In genomic region chr12:46475972-46476645, GRCh38 we compare ENCODE assay signal across 29 cellular contexts.
"Had no signal": no experiment of that assay in that cellular context is flagged by ENCODE, and none has a peak within 500 bp of the region (broad histone marks: within the 10 kb centered on the region; RNA-seq: fewer than 3 reads in every experiment).

No MANE protein-coding gene starts in this region.

- H3K4me3 Mint-ChIP-seq: activated CD4-positive, alpha-beta T cell treated with anti-CD3 and anti-CD28 coated beads for 36 hours; activated naive CD4-positive, alpha-beta T cell treated with anti-CD3 and anti-CD28 coated beads for 36 hours; dendritic cell treated with granulocyte-macrophage colony-stimulating factor and Interleukin-4, amounts not matched to agents 40 ng/mL and 50 ng/mL, for 4 days; endodermal cell; natural killer cell; neural progenitor cell; T-cell had no signal

- H2AFZ ChIP-seq: neural progenitor cell, parathyroid adenoma had no signal

- H3K4me1 Mint-ChIP-seq: neural progenitor cell had no signal

- H3K4me2 ChIP-seq: neural progenitor cell had no signal

- H3K27ac ChIP-seq: brain microvascular endothelial cell, esophagus muscularis mucosa, foreskin keratinocyte, neural progenitor cell, parathyroid adenoma, right atrium auricular region, spleen, testis, transverse colon had no signal

- FAIRE-seq: astrocyte, kidney, urothelium cell line had no signal

- H3K9me3 Mint-ChIP-seq: activated naive CD4-positive, alpha-beta T cell treated with anti-CD3 and anti-CD28 coated beads for 36 hours; dendritic cell treated with granulocyte-macrophage colony-stimulating factor and Interleukin-4, amounts not matched to agents 40 ng/mL and 50 ng/mL, for 4 days; endodermal cell; immature natural killer cell; natural killer cell; neural progenitor cell; T-cell had no signal

- H3K9me3 ChIP-seq: esophagus muscularis mucosa, heart left ventricle, right atrium auricular region, spleen, testis, transverse colon had no signal

- H3K36me3 ChIP-seq: brain microvascular endothelial cell, esophagus muscularis mucosa, heart left ventricle, neural progenitor cell, right atrium auricular region, spleen, transverse colon had no signal

- H3K9ac ChIP-seq: neural progenitor cell, parathyroid adenoma had no signal

- H3K4me3 ChIP-seq: esophagus muscularis mucosa, heart left ventricle, neural progenitor cell, right atrium auricular region, spleen, testis, transverse colon had no signal

- H3K4me1 ChIP-seq: neural progenitor cell had no signal

- ATAC-seq: activated CD4-positive, alpha-beta T cell treated with anti-CD3 and anti-CD28 coated beads for 36 hours; foreskin keratinocyte; heart left ventricle; left colon; natural killer cell; stimulated activated naive CD8-positive, alpha-beta T cell treated with anti-CD3 and anti-CD28 coated beads, Interleukin-15, Interleukin-2, amounts not matched to agents 100 U/mL and 50 U/mL, for 24 hours; T-cell had no signal

- H3K27me3 ChIP-seq: brain microvascular endothelial cell, esophagus muscularis mucosa, foreskin keratinocyte, heart left ventricle, neural progenitor cell, right atrium auricular region, spleen, testis, transverse colon had no signal

- H3K27me3 Mint-ChIP-seq: activated CD4-positive, alpha-beta T cell treated with anti-CD3 and anti-CD28 coated beads for 36 hours; dendritic cell treated with granulocyte-macrophage colony-stimulating factor and Interleukin-4, amounts not matched to agents 40 ng/mL and 50 ng/mL, for 4 days; T-cell had no signal

- DNase-seq: activated CD4-positive, alpha-beta T cell treated with anti-CD3 and anti-CD28 coated beads for 36 hours; activated CD4-positive, alpha-beta T cell treated with anti-CD3 and anti-CD28 coated beads, Interleukin-2, amount 50 U/mL, for 4 hours; activated CD4-positive, CD25-positive, alpha-beta regulatory T cell; activated CD8-positive, alpha-beta memory T cell treated with anti-CD3 and anti-CD28 coated beads for 24 hours; activated effector memory CD4-positive, alpha-beta T cell treated with anti-CD3 and anti-CD28 coated beads, Interleukin-2, amount 50 U/mL, for 16 hours; activated naive CD4-positive, alpha-beta T cell treated with anti-CD3 and anti-CD28 coated beads for 36 hours; amniotic stem cell; brain microvascular endothelial cell; endodermal cell; foreskin keratinocyte; heart left ventricle; hypothalamus; immature natural killer cell; kidney; left colon; natural killer cell; occipital lobe; spleen; stimulated activated naive CD8-positive, alpha-beta T cell treated with anti-CD3 and anti-CD28 coated beads, Interleukin-15, Interleukin-2, amounts not matched to agents 100 U/mL and 50 U/mL, for 24 hours; T-cell; testis; transverse colon had no signal

- H3K36me3 Mint-ChIP-seq: neural progenitor cell had no signal

- H3K27ac Mint-ChIP-seq: activated CD4-positive, alpha-beta T cell treated with anti-CD3 and anti-CD28 coated beads for 36 hours; activated naive CD4-positive, alpha-beta T cell treated with anti-CD3 and anti-CD28 coated beads for 36 hours; endodermal cell; neural progenitor cell; T-cell had no signal
